17 cellular contexts compared by ENCODE assay signal in genomic region chr2:128234613-128235012, GRCh38.
"Had no signal": no experiment of that assay in that cellular context is flagged by ENCODE, and none has a peak within 500 bp of the region (broad histone marks: within the 10 kb centered on the region; RNA-seq: fewer than 3 reads in every experiment).

No MANE protein-coding gene starts in this region.

- H3K27me3 Mint-ChIP-seq: activated CD8-positive, alpha-beta T cell treated with anti-CD3 and anti-CD28 coated beads for 36 hours had no signal

- ATAC-seq: activated CD8-positive, alpha-beta T cell treated with anti-CD3 and anti-CD28 coated beads for 36 hours; left ventricle myocardium superior; mucosa of descending colon; naive thymus-derived CD4-positive, alpha-beta T cell; stimulated activated effector memory CD8-positive, alpha-beta T cell treated with anti-CD3 and anti-CD28 coated beads, Interleukin-12 subunit alpha, Interleukin-12 subunit beta, amount 100 ng/mL, for 72 hours had no signal

- H3K36me3 ChIP-seq: colonic mucosa, sigmoid colon, stomach had no signal

- H3K9me3 ChIP-seq: colonic mucosa, mucosa of descending colon, sigmoid colon, stomach, testis had no signal

- H3K27ac Mint-ChIP-seq: activated CD4-positive, alpha-beta T cell treated with anti-CD3 and anti-CD28 coated beads, Interleukin-2, amount 10 ng/mL, durations not matched to agents 24 days and 14 days; activated CD8-positive, alpha-beta T cell treated with anti-CD3 and anti-CD28 coated beads for 36 hours; activated naive CD4-positive, alpha-beta T cell treated with anti-CD3 and anti-CD28 coated beads for 36 hours; activated T-cell treated with anti-CD3 and anti-CD28 coated beads, Interleukin-2, amount 50 U/mL, for 24 hours; activated T-helper 2 cell treated with anti-CD3 and anti-CD28 coated beads, Interferon-gamma antibody, Interleukin-2, Interleukin-4, amounts not matched to agents 10 μg/mL and 5 μg/mL and 100 μg/mL, durations not matched to agents 14 hours and 24 hours and 36 hours; stimulated activated effector memory CD8-positive, alpha-beta T cell treated with anti-CD3 and anti-CD28 coated beads, Interleukin-12 subunit alpha, Interleukin-12 subunit beta, amount 100 ng/mL, for 72 hours; T-helper 1 cell treated with Interleukin-12 subunit alpha and Interleukin-12 subunit beta and Interleukin-4 antibody, amounts not matched to agents 30 μg/mL and 1 μg/mL, for 36 hours had no signal

- H3K4me3 ChIP-seq: colonic mucosa, mucosa of descending colon, sigmoid colon, stomach, testis had no signal

- H3K9me3 Mint-ChIP-seq: activated CD4-positive, alpha-beta T cell treated with anti-CD3 and anti-CD28 coated beads, Interleukin-2, amount 10 ng/mL, durations not matched to agents 24 days and 14 days; activated CD8-positive, alpha-beta T cell treated with anti-CD3 and anti-CD28 coated beads for 36 hours; activated naive CD4-positive, alpha-beta T cell treated with anti-CD3 and anti-CD28 coated beads for 36 hours; activated T-cell treated with anti-CD3 and anti-CD28 coated beads, Interleukin-2, amount 50 U/mL, for 24 hours; activated T-helper 2 cell treated with anti-CD3 and anti-CD28 coated beads, Interferon-gamma antibody, Interleukin-2, Interleukin-4, amounts not matched to agents 10 μg/mL and 5 μg/mL and 100 μg/mL, durations not matched to agents 14 hours and 24 hours and 36 hours; central memory CD8-positive, alpha-beta T cell; naive thymus-derived CD4-positive, alpha-beta T cell; stimulated activated effector memory CD8-positive, alpha-beta T cell treated with anti-CD3 and anti-CD28 coated beads, Interleukin-12 subunit alpha, Interleukin-12 subunit beta, amount 100 ng/mL, for 72 hours; T-helper 1 cell treated with Interleukin-12 subunit alpha and Interleukin-12 subunit beta and Interleukin-4 antibody, amounts not matched to agents 30 μg/mL and 1 μg/mL, for 36 hours had no signal

- H3K27ac ChIP-seq: colonic mucosa, testis had no signal

- DNase-seq: activated CD4-positive, alpha-beta T cell treated with anti-CD3 and anti-CD28 coated beads, Interleukin-2, amount 10 ng/mL, durations not matched to agents 24 days and 14 days; activated CD8-positive, alpha-beta T cell treated with anti-CD3 and anti-CD28 coated beads for 36 hours; activated naive CD4-positive, alpha-beta T cell treated with anti-CD3 and anti-CD28 coated beads for 36 hours; activated T-cell treated with anti-CD3 and anti-CD28 coated beads, Interleukin-2, amount 50 U/mL, for 24 hours; aorta; colonic mucosa; left ventricle myocardium superior; mucosa of descending colon; naive thymus-derived CD4-positive, alpha-beta T cell; sigmoid colon; stimulated activated CD4-positive, alpha-beta T cell treated with anti-CD3 and anti-CD28 coated beads, Interleukin-4, amount 100 ng/mL, for 24 hours; stomach; testis had no signal

- H3K4me1 ChIP-seq: colonic mucosa, testis had no signal

- H3K4me1 Mint-ChIP-seq: stimulated activated effector memory CD8-positive, alpha-beta T cell treated with anti-CD3 and anti-CD28 coated beads, Interleukin-12 subunit alpha, Interleukin-12 subunit beta, amount 100 ng/mL, for 72 hours had no signal

- H3K36me3 Mint-ChIP-seq: naive thymus-derived CD4-positive, alpha-beta T cell; stimulated activated effector memory CD8-positive, alpha-beta T cell treated with anti-CD3 and anti-CD28 coated beads, Interleukin-12 subunit alpha, Interleukin-12 subunit beta, amount 100 ng/mL, for 72 hours had no signal

- H3K27me3 ChIP-seq: colonic mucosa, sigmoid colon, testis had no signal
